Comparison of ENCODE assay signal across 15 cellular contexts in genomic region chr11:57310091-57310490, GRCh38. TPM values are rescaled to one million over a fixed set of nuclear protein-coding genes. Genes with fewer than 3 reads are reported as not detected.
DNase-seq lines count a peak whose midpoint lies in the region; ATAC-seq, FAIRE-seq and TF ChIP-seq lines count a peak whose summit lies in the region.
"Had no signal": no experiment of that assay in that cellular context is flagged by ENCODE, and none has a peak within 500 bp of the region (broad histone marks: within the 10 kb centered on the region; RNA-seq: fewer than 3 reads in every experiment).

No MANE protein-coding gene starts in this region.

- H3K27ac ChIP-seq in left lung (peak overlapping the region; percentile 81 to 83), stomach (peak overlapping the region in 4 of 5 donors; percentile 90 to 95 (median 92))

- no peak for FAIRE-seq in bronchial epithelial cell (lab: Jason Lieb, UNC)

- H3K4me3 ChIP-seq in bronchial epithelial cell (ENCODE audit: low read depth, low read length) (peak overlapping the region; percentile 51), left lung (no peak overlapping the region), stomach (peak overlapping the region in 3 of 4 donors; percentile 42 to 52 (median 48))
- H3K4me3 ChIP-seq: mucosa of descending colon had no signal

- no peak for TF ChIP-seq POLR2A in stomach (IDR thresholded peaks at IDR 0.05)

- WGBS in stomach, 5 donors, result 66 to 89% (median 87%) methylated on average over 6 of the region's 6 CpGs

- no peak for TF ChIP-seq EP300 in stomach (IDR thresholded peaks at IDR 0.05)

- ATAC-seq in left lung (no peak), GM19328 (IDR thresholded peaks at IDR 0.05; ENCODE audit: unreplicated experiment) (no peak)
- ATAC-seq: activated T-helper 17 cell treated with anti-CD3 and anti-CD28 coated beads, Interleukin-2, amount 50 U/mL, for 72 hours had no signal

- H3K9me3 Mint-ChIP-seq in HFFc6, result no peaks in the 10 kb centered on the region
- H3K9me3 Mint-ChIP-seq: activated T-helper 17 cell treated with anti-CD3 and anti-CD28 coated beads, Interleukin-2, amount 50 U/mL, for 72 hours had no signal

- TF ChIP-seq CTCF in HFFc6 (IDR thresholded peaks at IDR 0.05) (no peak), bronchial epithelial cell (IDR thresholded peaks at IDR 0.05; ENCODE audit: insufficient read depth, low read length, severe bottlenecking) (no peak), left lung (IDR thresholded peaks at IDR 0.05) (no peak), stomach (IDR thresholded peaks at IDR 0.05) (no peak)

- H3K9me3 ChIP-seq in left lung (no peaks in the 10 kb centered on the region), stomach (no peaks in the 10 kb centered on the region)
- H3K9me3 ChIP-seq: mucosa of descending colon had no signal

- peak overlapping the region; percentile 88 for H3K4me3 Mint-ChIP-seq in HFFc6

- H3K4me1 ChIP-seq in left lung (peaks cover 30 to 77% of the 10 kb centered on the region in 2 donors), stomach (peaks cover 85 to 100% (median 94%) of the 10 kb centered on the region in 4 donors)

- peaks cover 5% of the 10 kb centered on the region; the same call in 1 of the 2 replicates for H3K27me3 Mint-ChIP-seq in HFFc6 (ENCODE audit: insufficient read depth)
- H3K27me3 Mint-ChIP-seq: activated T-helper 17 cell treated with anti-CD3 and anti-CD28 coated beads, Interleukin-2, amount 50 U/mL, for 72 hours had no signal

- intact Hi-C loops in left lung (cut with DNase I) (no loop called here), stomach (cut with DNase I; ENCODE audit: low total_unique reads) (no loop called here)

- H3K36me3 ChIP-seq in bronchial epithelial cell (ENCODE audit: control insufficient read depth, insufficient read depth, low read length) (peaks cover 43% of the 10 kb centered on the region), left lung (peaks cover 0 to 54% of the 10 kb centered on the region in 2 donors), stomach (peaks cover 50 to 64% (median 56%) of the 10 kb centered on the region in 4 donors)

- peaks cover 65% of the 10 kb centered on the region for H3K4me1 Mint-ChIP-seq in HFFc6 (ENCODE audit: low read depth)

- peak overlapping the region; percentile 92 for H3K27ac Mint-ChIP-seq in HFFc6

- peaks cover 29% of the 10 kb centered on the region for H3K36me3 Mint-ChIP-seq in HFFc6 (ENCODE audit: low read depth)

- DNase-seq in HFFc6 (no peak), bronchial epithelial cell (ENCODE audit: low read depth) (no peak), left lung (no peak), stomach (no peak), DMS114 treated with DMSO at 0.1 percent for 48 hours (lab: John Stamatoyannopoulos, UW; ENCODE audit: unreplicated experiment) (no peak), DMS53 (lab: John Stamatoyannopoulos, UW) (no peak)
- DNase-seq in activated naive CD4-positive, alpha-beta T cell treated with anti-CD3 and anti-CD28 coated beads, Interleukin-2, amount 50 U/mL, for 16 hours, result no peak
- DNase-seq: activated CD4-positive, alpha-beta T cell treated with anti-CD3 and anti-CD28 coated beads for 48 hours; cerebellar nuclear complex; hypothalamus; NCI-H1694; NCI-H774 had no signal

- H3K27me3 ChIP-seq in bronchial epithelial cell (ENCODE audit: control insufficient read depth, insufficient read depth, low read length), result no peaks in the 10 kb centered on the region
- peaks cover 0 to 5% of the 10 kb centered on the region in 2 donors for H3K27me3 ChIP-seq in left lung
- H3K27me3 ChIP-seq in stomach, result no peaks in the 10 kb centered on the region

RNA-seq across cellular contexts. Expression of gene TNKS1BP1, which starts 14.7 kb away (rescaled TPM):
- 100 to 1,000 TPM; 118 to 134 (median 123) TPM for total RNA-seq in HFFc6 (2021; fragmentation: NEBNext Ultra II Directional; extraction: Animal tissue kit (Norgen Biotek cat#: 25700))
- 67.9 and 160 TPM in 2 replicates for total RNA-seq in bronchial epithelial cell
- 100 to 1,000 TPM; 156 to 203 TPM for total RNA-seq in left lung
- 100 to 1,000 TPM in 3 of 5 donors, 10 to 100 TPM in 2; 59.4 to 238 (median 126) TPM for total RNA-seq in stomach
- 100 to 1,000 TPM in 2 of 3 donors, 10 to 100 TPM in 1; 84.9 to 136 (median 111) TPM for polyA plus RNA-seq in stomach

RNA-seq across cellular contexts. Expression of gene SSRP1, which starts 25.6 kb away (rescaled TPM):
- 100 to 1,000 TPM in 5 of 6 experiments, 10 to 100 TPM in 1; 84.0 to 141 (median 133) TPM for total RNA-seq in HFFc6 (2021; fragmentation: NEBNext Ultra II Directional; extraction: Animal tissue kit (Norgen Biotek cat#: 25700))
- total RNA-seq in bronchial epithelial cell, result 96.6 and 100 TPM in 2 replicates
- 10 to 100 TPM; 57.3 to 86.3 TPM for total RNA-seq in left lung
- total RNA-seq in stomach, result 10 to 100 TPM; 15.8 to 62.9 (median 41.9) TPM
- polyA plus RNA-seq in stomach, result 10 to 100 TPM; 43.5 to 58.8 (median 50.6) TPM

RNA-seq across cellular contexts. Expression of gene P2RX3, which starts 28.1 kb away (rescaled TPM):
- total RNA-seq in HFFc6 (2021; fragmentation: NEBNext Ultra II Directional; extraction: Animal tissue kit (Norgen Biotek cat#: 25700)), result not detected
- not detected in 2 replicates for total RNA-seq in bronchial epithelial cell
- total RNA-seq in left lung, result not detected
- 1 to 10 TPM in 1 of 5 donors, under 1 TPM in 1, not detected in 3; 0.18 to 1.7 TPM for total RNA-seq in stomach
- polyA plus RNA-seq in stomach, result not detected
- total RNA-seq: activated T-helper 17 cell treated with anti-CD3 and anti-CD28 coated beads, Interleukin-2, amount 50 U/mL, for 72 hours; mucosa of descending colon had no signal

Comparison
In these comparisons a context has a peak if more than half of its experiments do, and no peak if none do; other contexts are left out.
1. H3K4me3 ChIP-seq: peak in bronchial epithelial cell (single experiment) and stomach (3 of 4); none in left lung (0 of 2).